Comparison of ENCODE assay signal across 8 cellular contexts in the genomic region with DNA sequence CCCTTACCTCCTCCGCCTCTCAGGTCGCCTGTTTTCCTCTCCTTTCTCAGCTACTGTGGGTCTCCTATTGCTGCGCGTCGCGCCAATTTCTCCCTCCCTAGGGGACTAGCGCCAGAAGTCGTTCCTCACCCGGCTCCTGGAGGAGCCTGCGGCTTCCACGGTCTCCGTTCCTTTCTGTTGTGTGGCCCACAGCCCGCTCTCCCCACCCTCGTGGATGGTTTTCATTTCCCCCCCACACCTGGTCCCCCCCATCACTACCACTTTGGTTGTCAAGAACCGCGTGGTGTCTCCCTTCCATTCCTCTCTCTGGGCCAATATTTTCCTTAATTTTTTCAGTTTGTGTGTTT. TPM values are rescaled to one million over a fixed set of nuclear protein-coding genes. Genes with fewer than 3 reads are reported as not detected.
DNase-seq lines count a peak whose midpoint lies in the region; ATAC-seq and TF ChIP-seq lines count a peak whose summit lies in the region.

No MANE protein-coding gene starts in this region.

- ATAC-seq in GM21381 (IDR thresholded peaks at IDR 0.05; ENCODE audit: unreplicated experiment): peak; percentile 24

- no peaks in the 10 kb centered on the region for H3K4me1 ChIP-seq in HUES48 (ENCODE audit: control insufficient read depth, insufficient read depth, low read length)

- no peak for DNase-seq in NCI-H2196 (lab: John Stamatoyannopoulos, UW; ENCODE audit: unreplicated experiment)
- no peak for DNase-seq in A172 (ENCODE audit: low spot score)

- H3K27ac ChIP-seq in HUES48 (ENCODE audit: low read depth, low read length): peak overlapping the region; percentile 91
- peak overlapping the region; percentile 63 for H3K27ac ChIP-seq in adipose tissue (ENCODE audit: low read depth, low read length)
- peak overlapping the region; percentile 81 to 98 (median 93) for H3K27ac ChIP-seq in skin epidermis

- peaks cover 18% of the 10 kb centered on the region for H3K36me3 ChIP-seq in HUES48 (ENCODE audit: control insufficient read depth, insufficient read depth, low read length)

- WGBS in adipose tissue, 3 donors: 0 to 1% (median 0%) methylated on average over 16 of the region's 16 CpGs

- 0 out of 2 replicates have a peak, but pooled peaks have one; percentile 4 for TF ChIP-seq CTCF in GM12874 (IDR thresholded peaks at IDR 0.05; ENCODE audit: insufficient read depth, low read depth, low read length)

- H3K9ac ChIP-seq in HUES48 (ENCODE audit: low read depth, low read length): peak overlapping the region; percentile 58

- no peaks in the 10 kb centered on the region for H3K27me3 ChIP-seq in HUES48 (ENCODE audit: control insufficient read depth, insufficient read depth, low read length)

- no peaks in the 10 kb centered on the region for H3K9me3 ChIP-seq in HUES48 (ENCODE audit: control insufficient read depth, insufficient read depth, low read length)

- H3K4me3 ChIP-seq in HUES48 (ENCODE audit: low read depth, low read length) (peak overlapping the region; percentile 96), iPS-11a (ENCODE audit: low read depth, low read length) (peak overlapping the region; percentile 96), skin epidermis (peak overlapping the region; percentile 77 to 98 (median 92))

RNA-seq across cellular contexts. Expression of gene CNST, which starts 0.5 kb away (rescaled TPM):
- 1 to 10 TPM; 4.7 to 8.1 (median 5.2) TPM for polyA plus RNA-seq in adipose tissue
- total RNA-seq in A172 (2014; rRNA removed; shearing (Covaris generic)): 19.2 and 23.0 TPM in 2 replicates

RNA-seq across cellular contexts. Expression of gene TFB2M, which starts 0.7 kb away (rescaled TPM):
- polyA plus RNA-seq in adipose tissue: 10 to 100 TPM in 1 of 3 donors, 1 to 10 TPM in 2; 8.8 to 12.7 (median 9.6) TPM
- 37.8 and 40.1 TPM in 2 replicates for total RNA-seq in A172 (2014; rRNA removed; shearing (Covaris generic))

RNA-seq across cellular contexts. Expression of gene SMYD3, which starts 59.7 kb away (rescaled TPM):
- 10 to 100 TPM in 1 of 3 donors, 1 to 10 TPM in 2; 4.8 to 12.4 (median 7.1) TPM for polyA plus RNA-seq in adipose tissue
- total RNA-seq in A172 (2014; rRNA removed; shearing (Covaris generic)): 31.7 and 44.5 TPM in 2 replicates
